8 cellular contexts compared by ENCODE assay signal in the genomic region with DNA sequence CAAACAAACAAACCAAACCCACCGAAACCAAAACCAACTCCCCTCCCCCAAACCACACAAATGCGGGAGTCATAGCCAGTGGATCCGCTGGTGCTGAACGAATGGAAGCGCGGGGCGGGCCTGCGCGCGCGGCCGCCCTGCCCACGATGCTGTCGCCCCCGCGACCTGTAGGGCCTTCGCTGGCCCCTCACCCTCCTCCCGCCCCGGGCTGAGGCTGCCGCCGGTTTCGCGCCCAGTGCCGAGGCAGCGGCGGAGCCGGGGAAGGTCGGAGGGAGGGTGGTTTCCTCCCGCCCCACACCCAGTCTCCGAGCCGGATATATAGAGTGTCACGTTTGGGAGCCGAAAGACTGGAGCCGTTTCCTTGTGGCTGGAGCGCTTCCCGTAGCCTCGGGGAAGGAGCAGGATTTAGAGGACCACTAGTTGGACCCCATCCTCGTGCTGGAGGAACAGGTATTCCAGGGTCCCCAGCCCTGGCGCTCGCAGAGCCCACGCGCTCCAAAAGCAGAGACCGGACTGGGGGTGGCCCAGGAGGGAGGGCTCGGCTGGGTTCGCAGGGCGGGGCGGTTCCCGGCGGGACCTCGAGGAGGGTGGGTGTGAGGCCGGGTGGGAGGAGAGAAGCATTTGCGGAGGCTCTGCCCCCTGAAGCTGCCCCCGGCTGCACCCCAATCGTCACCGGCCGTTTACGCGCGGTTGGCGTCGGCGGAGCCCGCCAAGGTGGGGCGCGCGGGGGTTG. TPM values are rescaled to one million over a fixed set of nuclear protein-coding genes. Genes with fewer than 3 reads are reported as not detected.
A peak's percentile ranks its signal among the peaks of the same experiment; 100 is the strongest.
DNase-seq lines count a peak whose midpoint lies in the region; ATAC-seq and TF ChIP-seq lines count a peak whose summit lies in the region.

A gene (plus strand): TSS at position 321 of the 733 bp plus-strand sequence. CDS start 121,172 bp downstream, outside the sequence.

- no peaks in the 10 kb centered on the region for H3K36me3 Mint-ChIP-seq in brain

- H3K4me1 ChIP-seq in iPS-15b (ENCODE audit: control insufficient read depth, insufficient read depth, low read length) (peaks cover 14% of the 10 kb centered on the region), sigmoid colon (peaks cover 0 to 30% (median 14%) of the 10 kb centered on the region in 4 donors)

- H3K36me3 ChIP-seq in iPS-15b (ENCODE audit: control insufficient read depth, insufficient read depth, low read length) (no peaks in the 10 kb centered on the region), sigmoid colon (no peaks in the 10 kb centered on the region)

- peak within 1 kb of the TSS in 4 of 5 experiments; percentile 51 to 96 (median 72) for H3K27ac Mint-ChIP-seq in brain

- no peak for TF ChIP-seq EP300 in sigmoid colon (IDR thresholded peaks at IDR 0.05)

- intact Hi-C loops in sigmoid colon (cut with DNase I), result loop anchor here (5.0 to 10.0 kb wide), 3 partner anchors 74 to 236 kb away; a partner anchor contains a TSS

- H3K27ac ChIP-seq in sigmoid colon, result peak within 1 kb of the TSS; percentile 77 to 83 (median 82)

- DNase-seq in Ammon's horn (ENCODE audit: low spot score) (peak; percentile 52), HT1080 (ENCODE audit: low read depth) (peak; percentile 52), T1000 (lab: John Stamatoyannopoulos, UW) (peak; percentile 48), sigmoid colon (peak; percentile 84), foreskin melanocyte (no peak)

- H3K9me3 ChIP-seq in iPS-15b (ENCODE audit: control insufficient read depth, insufficient read depth, low read length) (no peaks in the 10 kb centered on the region), sigmoid colon (no peaks in the 10 kb centered on the region)

- peak within 1 kb of the TSS; percentile 91 to 95 (median 94) for H3K4me3 Mint-ChIP-seq in brain

- peaks cover 0 to 4% (median 0%) of the 10 kb centered on the region in 5 experiments for H3K9me3 Mint-ChIP-seq in brain

- peak; percentile 34 for ATAC-seq in GM19043 (IDR thresholded peaks at IDR 0.05; ENCODE audit: low read depth, unreplicated experiment)

- H3K4me1 Mint-ChIP-seq in brain, result peaks cover 38% of the 10 kb centered on the region

- TF ChIP-seq POLR2A in sigmoid colon (IDR thresholded peaks at IDR 0.05), result no peak

- peak within 1 kb of the TSS; percentile 86 for H3K9ac ChIP-seq in iPS-15b (ENCODE audit: low read depth, low read length)

- TF ChIP-seq CTCF in brain (conservative IDR thresholded peaks at IDR 0.05) (no peak), sigmoid colon (IDR thresholded peaks at IDR 0.05) (no peak)

- 1% methylated on average over 66 of the region's 66 CpGs for WGBS in sigmoid colon, 2 donors

- peaks cover 4% of the 10 kb centered on the region for H3K27me3 ChIP-seq in iPS-15b (ENCODE audit: control insufficient read depth, insufficient read depth, low read length)
- no peaks in the 10 kb centered on the region for H3K27me3 ChIP-seq in sigmoid colon

- H3K4me3 ChIP-seq in iPS-15b (ENCODE audit: low read depth, low read length) (peak within 1 kb of the TSS; percentile 86), sigmoid colon (peak within 1 kb of the TSS; percentile 60 to 75 (median 66))

- peaks cover 13% of the 10 kb centered on the region for H3K27me3 Mint-ChIP-seq in brain

RNA-seq across cellular contexts. Expression of the gene that starts here (rescaled TPM):
- total RNA-seq in HT1080 (2014; rRNA removed; shearing (Covaris generic)), result 10.1 and 12.4 TPM in 2 replicates
- polyA plus RNA-seq in HT1080 (2015; cell fraction: cytosol; rRNA removed), result 18.1 and 19.1 TPM in 2 replicates
- polyA plus RNA-seq in HT1080 (2015; cell fraction: nucleus; rRNA removed), result 34.9 and 38.3 TPM in 2 replicates
- polyA plus RNA-seq in brain (ENCODE audit: insufficient read depth, low read depth, low replicate concordance) (4.8 TPM), sigmoid colon (10 to 100 TPM; 33.5 to 46.7 (median 34.8) TPM)
- total RNA-seq in sigmoid colon, result 10 to 100 TPM; 11.1 to 13.0 (median 11.9) TPM
